8 cellular contexts compared by ENCODE assay signal in genomic region chr1:147545133-147545532, GRCh38. TPM values are rescaled to one million over a fixed set of nuclear protein-coding genes. Genes with fewer than 3 reads are reported as not detected.
DNase-seq lines count a peak whose midpoint lies in the region; ATAC-seq and TF ChIP-seq lines count a peak whose summit lies in the region.

No MANE protein-coding gene starts in this region.

- 4% methylated on average over 6 of the region's 6 CpGs for WGBS in thymus

- ATAC-seq in natural killer cell treated with Interleukin-12 subunit alpha and Interleukin-12 subunit beta and Interleukin-15 and Interleukin-18, amount 100 ng/mL, for 72 hours: peak; percentile 96 to 97

- H3K27me3 ChIP-seq in H7 (ENCODE audit: control insufficient read depth, insufficient read depth, low read length) (no peaks in the 10 kb centered on the region; the same call in 1 of the 2 replicates), thymus (ENCODE audit: control insufficient read depth, insufficient read depth) (no peaks in the 10 kb centered on the region), SJCRH30 (no peaks in the 10 kb centered on the region)

- intact Hi-C loops in CD14-positive monocyte (cut with micrococcal nuclease): no loop called here

- H3K27ac ChIP-seq in thymus (ENCODE audit: low read depth): peak overlapping the region; percentile 22
- no peak overlapping the region for H3K27ac ChIP-seq in SJCRH30

- H3K36me3 ChIP-seq in H7 (replicated peaks; ENCODE audit: control insufficient read depth, insufficient read depth, low read length) (no peaks in the 10 kb centered on the region), thymus (ENCODE audit: control insufficient read depth, insufficient read depth) (no peaks in the 10 kb centered on the region), SJCRH30 (no peaks in the 10 kb centered on the region)

- H3K4me3 ChIP-seq in H7 (ENCODE audit: insufficient read depth, low read depth, low read length) (no peak overlapping the region), astrocyte of the cerebellum (ENCODE audit: low read depth, low read length) (no peak overlapping the region), thymus (ENCODE audit: low read length) (peak overlapping the region; percentile 6), SJCRH30 (no peak overlapping the region)

- no peak for TF ChIP-seq CTCF in astrocyte of the cerebellum (IDR thresholded peaks at IDR 0.05; ENCODE audit: low read depth, low read length, missing control alignments)
- TF ChIP-seq CTCF in CD14-positive monocyte (IDR thresholded peaks at IDR 0.05): no peak

- peak overlapping the region; percentile 15 to 17 for H3K27ac Mint-ChIP-seq in natural killer cell treated with Interleukin-12 subunit alpha and Interleukin-12 subunit beta and Interleukin-15 and Interleukin-18, amount 100 ng/mL, for 72 hours
- no peak overlapping the region for H3K27ac Mint-ChIP-seq in CD14-positive monocyte

- peaks cover 29 to 37% of the 10 kb centered on the region in 2 donors for H3K4me1 Mint-ChIP-seq in natural killer cell treated with Interleukin-12 subunit alpha and Interleukin-12 subunit beta and Interleukin-15 and Interleukin-18, amount 100 ng/mL, for 72 hours (ENCODE audit: low read depth in 2 of 2)
- H3K4me1 Mint-ChIP-seq in CD14-positive monocyte: no peaks in the 10 kb centered on the region

- in situ Hi-C loops in astrocyte of the cerebellum (cut with HindIII; ENCODE audit: low sequenced_read_pairs): no loop called here

- no peaks in the 10 kb centered on the region for H3K36me3 Mint-ChIP-seq in natural killer cell treated with Interleukin-12 subunit alpha and Interleukin-12 subunit beta and Interleukin-15 and Interleukin-18, amount 100 ng/mL, for 72 hours
- H3K36me3 Mint-ChIP-seq in CD14-positive monocyte: no peaks in the 10 kb centered on the region

- H3K9me3 Mint-ChIP-seq in natural killer cell treated with Interleukin-12 subunit alpha and Interleukin-12 subunit beta and Interleukin-15 and Interleukin-18, amount 100 ng/mL, for 72 hours: no peaks in the 10 kb centered on the region
- peaks cover 0 to 14% (median 0%) of the 10 kb centered on the region in 7 donors for H3K9me3 Mint-ChIP-seq in CD14-positive monocyte

- DNase-seq in A172 (ENCODE audit: low spot score) (peak; percentile 89), H7 (peak; percentile 35), T-helper 2 cell (peak; percentile 35 to 99 (median 81)), astrocyte of the cerebellum (ENCODE audit: low read depth) (peak; percentile 65), CD14-positive monocyte (ENCODE audit: low spot score) (no peak), SJCRH30 (no peak)
- DNase-seq in natural killer cell treated with Interleukin-12 subunit alpha and Interleukin-12 subunit beta and Interleukin-15 and Interleukin-18, amount 100 ng/mL, for 72 hours (ENCODE audit: low spot score): peak; percentile 83

- H3K27me3 Mint-ChIP-seq in natural killer cell treated with Interleukin-12 subunit alpha and Interleukin-12 subunit beta and Interleukin-15 and Interleukin-18, amount 100 ng/mL, for 72 hours: peaks cover 21 to 28% of the 10 kb centered on the region in 2 donors
- peaks cover 6 to 41% (median 12%) of the 10 kb centered on the region in 3 donors for H3K27me3 Mint-ChIP-seq in CD14-positive monocyte (ENCODE audit: low read depth in 3 of 3)

- H3K4me3 Mint-ChIP-seq in natural killer cell treated with Interleukin-12 subunit alpha and Interleukin-12 subunit beta and Interleukin-15 and Interleukin-18, amount 100 ng/mL, for 72 hours: peak overlapping the region; percentile 54
- H3K4me3 Mint-ChIP-seq in CD14-positive monocyte: no peak overlapping the region

- H3K9me3 ChIP-seq in thymus (ENCODE audit: control insufficient read depth) (no peaks in the 10 kb centered on the region), SJCRH30 (replicated peaks) (no peaks in the 10 kb centered on the region)

- H3K4me1 ChIP-seq in thymus (ENCODE audit: control insufficient read depth, insufficient read depth, low read length) (peaks cover 27% of the 10 kb centered on the region), SJCRH30 (no peaks in the 10 kb centered on the region)

RNA-seq across cellular contexts. Expression of gene BCL9, which starts 3.8 kb away (rescaled TPM):
- total RNA-seq in A172 (2014; rRNA removed; shearing (Covaris generic)): 6.0 and 8.9 TPM in 2 replicates
- total RNA-seq in H7 (2014; rRNA removed; shearing (Covaris generic)): 34.8 and 35.3 TPM in 2 replicates
- 10 to 100 TPM in 1 of 2 donors, 1 to 10 TPM in 1; 7.2 to 15.3 TPM for total RNA-seq in natural killer cell treated with Interleukin-12 subunit alpha and Interleukin-12 subunit beta and Interleukin-15 and Interleukin-18, amount 100 ng/mL, for 72 hours
- polyA plus RNA-seq in thymus (5.5 TPM), CD14-positive monocyte (under 1 TPM; 0.43 to 0.70 TPM)
- 18.8 and 19.0 TPM in 2 replicates for total RNA-seq in SJCRH30 (2014; rRNA removed; shearing (Covaris generic))

Comparison
In these comparisons a context has a peak if more than half of its experiments do, and no peak if none do; other contexts are left out.
1. DNase-seq: peak in A172 (single experiment), H7 (single experiment), T-helper 2 cell (5 of 5), astrocyte of the cerebellum (single experiment) and natural killer cell treated with Interleukin-12 subunit alpha and Interleukin-12 subunit beta and Interleukin-15 and Interleukin-18, amount 100 ng/mL, for 72 hours (single experiment); none in CD14-positive monocyte (single experiment) and SJCRH30 (0 of 2).
2. H3K27ac Mint-ChIP-seq: peak in natural killer cell treated with Interleukin-12 subunit alpha and Interleukin-12 subunit beta and Interleukin-15 and Interleukin-18, amount 100 ng/mL, for 72 hours (2 of 2); none in CD14-positive monocyte (0 of 7).